In the genomic region with DNA sequence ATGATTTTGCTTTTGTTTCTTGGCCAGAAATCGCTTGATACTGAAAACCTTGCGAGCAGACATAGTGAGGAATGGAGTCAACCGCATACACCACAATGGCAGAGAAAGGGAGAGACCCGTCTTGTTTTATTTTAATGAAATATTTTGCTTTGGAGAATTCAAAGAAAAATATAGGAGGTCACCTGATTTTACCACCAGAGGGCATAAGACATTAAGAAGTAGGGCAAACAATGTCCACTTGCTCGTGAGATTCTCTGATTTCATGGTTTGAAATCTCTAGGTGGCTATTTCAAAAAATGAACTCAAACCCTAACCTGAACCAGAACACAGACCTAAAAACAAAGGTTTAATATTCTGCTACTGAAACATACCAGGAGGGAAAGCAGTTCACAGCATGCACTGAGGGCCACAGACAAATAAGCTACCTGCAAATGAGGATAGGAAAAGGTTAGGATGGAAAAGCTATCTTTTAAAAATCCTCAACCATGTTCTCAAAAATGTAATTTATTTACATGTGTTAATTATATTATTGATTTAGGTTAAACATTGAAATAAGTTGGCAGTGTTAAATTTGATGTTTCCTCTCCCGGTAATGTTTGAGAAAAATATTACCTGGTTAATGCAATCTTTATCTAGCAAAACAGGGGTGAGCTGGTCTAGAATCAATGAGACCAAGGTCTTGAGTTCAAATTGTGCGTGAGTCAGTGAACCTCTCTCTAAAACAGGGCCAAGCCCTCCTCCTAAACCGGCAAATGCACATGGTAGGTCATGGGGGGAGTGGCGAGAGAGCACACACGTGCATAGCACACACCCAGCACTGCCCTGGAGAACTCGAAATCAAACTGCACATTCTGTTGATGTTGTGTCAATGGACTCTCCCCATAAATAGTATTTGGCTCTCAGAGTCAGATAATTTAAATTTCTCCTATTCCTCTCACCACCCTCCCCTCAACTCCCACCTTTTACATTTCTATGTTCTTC, we compare ENCODE assay signal across 10 cellular contexts. TPM values are rescaled to one million over a fixed set of nuclear protein-coding genes. Genes with fewer than 3 reads are reported as not detected.
A peak's percentile ranks its signal among the peaks of the same experiment; 100 is the strongest.
DNase-seq lines count a peak whose midpoint lies in the region; ATAC-seq and TF ChIP-seq lines count a peak whose summit lies in the region.
"Had no signal": no experiment of that assay in that cellular context is flagged by ENCODE, and none has a peak within 500 bp of the region (broad histone marks: within the 10 kb centered on the region; RNA-seq: fewer than 3 reads in every experiment).

No MANE protein-coding gene starts in this region.

- no peak overlapping the region for H3K9ac ChIP-seq in fibroblast of lung (ENCODE audit: insufficient read depth, low read length)

- no peaks in the 10 kb centered on the region for H3K79me2 ChIP-seq in fibroblast of lung (ENCODE audit: control insufficient read depth, insufficient read depth, low read length)

- no peaks in the 10 kb centered on the region for H3K4me1 ChIP-seq in fibroblast of lung (ENCODE audit: control insufficient read depth, extremely low read depth, insufficient read depth, low read length)

- H3K36me3 ChIP-seq in fibroblast of lung (ENCODE audit: control insufficient read depth, insufficient read depth, low read length) = no peaks in the 10 kb centered on the region

- H3K4me2 ChIP-seq in fibroblast of lung (ENCODE audit: extremely low read depth, insufficient read depth, low read length) = no peak overlapping the region

- H4K20me1 ChIP-seq in fibroblast of lung (ENCODE audit: control insufficient read depth, extremely low read depth, insufficient read depth, low read length) = no peaks in the 10 kb centered on the region

- DNase-seq in AG08395 (ENCODE audit: low spot score) = peak; percentile 13
- DNase-seq in GM12865 (ENCODE audit: low read depth) = peak; percentile 49
- peak; percentile 48 for DNase-seq in NCI-H69 (lab: John Stamatoyannopoulos, UW)
- peak; percentile 2 to 25 for DNase-seq in fibroblast of lung (ENCODE audit: low read depth in 2 of 2)
- no peak for DNase-seq in stimulated activated CD4-positive, alpha-beta T cell treated with anti-CD3 and anti-CD28 coated beads, Interleukin-4, amount 100 ng/mL, for 4 hours
- no peak for DNase-seq in anterior cingulate cortex (lab: John Stamatoyannopoulos, UW)
- no peak for DNase-seq in stimulated activated naive CD8-positive, alpha-beta T cell treated with anti-CD3 and anti-CD28 coated beads, Interleukin-15, Interleukin-2, amounts not matched to agents 100 U/mL and 50 U/mL, for 24 hours
- DNase-seq: activated gamma-delta T cell had no signal

- no peak overlapping the region for H2AFZ ChIP-seq in fibroblast of lung (ENCODE audit: low read length)

- H3K4me3 ChIP-seq in GM12865 (ENCODE audit: low read depth, low read length) = no peak overlapping the region
- no peak overlapping the region for H3K4me3 ChIP-seq in fibroblast of lung (replicated peaks in 1 of 4; ENCODE audit: control extremely low read depth in 1 of 4, insufficient read depth in 1 of 4, low read depth in 3 of 4, low read length in 4 of 4)

- TF ChIP-seq CTCF in GM12865 (IDR thresholded peaks at IDR 0.05; ENCODE audit: insufficient read depth, low read depth, low read length, missing control alignments) (peak; percentile 37), fibroblast of lung (conservative IDR thresholded peaks at IDR 0.05 in 1 of 2, IDR thresholded peaks at IDR 0.05 in 1 of 2; ENCODE audit: low read depth in 1 of 2, low read length in 2 of 2) (peak in 1 of 2 donors; percentile 35)

- no peaks in the 10 kb centered on the region for H3K9me3 ChIP-seq in fibroblast of lung (ENCODE audit: control insufficient read depth, insufficient read depth, low read depth, low read length)

- no peaks in the 10 kb centered on the region for H3K27me3 ChIP-seq in fibroblast of lung (ENCODE audit: control insufficient read depth, insufficient read depth, low read length)

- no peak overlapping the region for H3K27ac ChIP-seq in fibroblast of lung (ENCODE audit: insufficient read depth, low read length)

- ATAC-seq in stimulated activated naive CD8-positive, alpha-beta T cell treated with anti-CD3 and anti-CD28 coated beads, Interleukin-15, Interleukin-2, amounts not matched to agents 100 U/mL and 50 U/mL, for 24 hours = no peak
- ATAC-seq in HG03432 (IDR thresholded peaks at IDR 0.05; ENCODE audit: unreplicated experiment) = no peak

RNA-seq across cellular contexts. Expression of a gene that starts 12.5 kb away (rescaled TPM):
- total RNA-seq in fibroblast of lung = not detected in 2 replicates
- polyA plus RNA-seq in fibroblast of lung = not detected in 2 replicates
- not detected in 2 replicates for polyA plus RNA-seq in fibroblast of lung (2012)
- polyA minus RNA-seq in fibroblast of lung (ENCODE audit: low replicate concordance) = not detected in 2 replicates
- total RNA-seq: NCI-H460 had no signal

Comparison
In these comparisons a context has a peak if more than half of its experiments do, and no peak if none do; other contexts are left out.
1. DNase-seq: peak in AG08395 (single experiment), GM12865 (single experiment), NCI-H69 (single experiment) and fibroblast of lung (2 of 2); none in stimulated activated CD4-positive, alpha-beta T cell treated with anti-CD3 and anti-CD28 coated beads, Interleukin-4, amount 100 ng/mL, for 4 hours (0 of 2), anterior cingulate cortex (0 of 58) and stimulated activated naive CD8-positive, alpha-beta T cell treated with anti-CD3 and anti-CD28 coated beads, Interleukin-15, Interleukin-2, amounts not matched to agents 100 U/mL and 50 U/mL, for 24 hours (single experiment).